In the genomic region with DNA sequence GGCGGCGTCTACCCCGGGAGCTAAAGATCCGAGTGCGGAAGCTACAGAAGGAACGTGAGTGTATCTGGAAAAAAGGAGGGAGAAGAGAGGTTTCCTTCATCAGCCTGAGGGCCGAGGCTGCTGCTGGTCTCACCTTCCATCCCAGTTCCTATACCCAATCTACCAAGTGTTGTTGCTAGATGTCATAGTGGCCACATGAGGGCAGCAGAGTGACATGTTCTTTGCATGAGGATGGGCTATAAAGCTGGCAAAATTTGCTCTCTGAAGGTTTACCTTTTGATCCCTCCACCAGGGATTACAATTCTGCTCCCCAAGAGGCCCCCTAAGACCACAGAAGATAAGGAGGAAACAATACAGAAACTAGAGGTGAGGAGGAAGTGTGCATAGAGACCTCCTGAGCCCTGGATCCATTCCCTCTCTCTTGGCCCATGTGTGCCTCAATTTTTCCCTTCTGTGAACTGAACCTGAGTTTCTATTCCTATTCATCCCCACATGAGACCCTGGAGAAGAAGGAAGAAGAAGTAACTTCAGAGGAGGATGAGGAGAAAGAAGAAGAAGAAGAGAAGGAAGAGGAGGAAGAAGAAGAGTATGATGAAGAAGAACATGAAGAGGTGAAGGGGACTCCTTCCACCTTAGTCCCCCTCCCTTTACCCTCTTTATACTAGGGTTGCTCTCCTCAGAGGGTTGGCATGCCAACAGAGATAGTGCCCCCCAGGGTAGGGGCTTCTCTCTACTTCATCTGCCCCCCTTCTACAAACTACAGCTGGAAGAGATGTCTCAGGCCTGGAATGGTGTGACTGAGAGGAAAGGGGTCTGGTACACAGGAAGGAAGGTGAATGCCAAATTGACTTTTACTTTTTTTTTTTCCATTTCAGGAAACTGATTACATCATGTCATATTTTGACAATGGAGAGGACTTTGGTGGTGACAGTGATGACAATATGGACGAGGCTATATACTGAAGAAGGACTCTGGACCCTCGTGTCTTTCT, we compare ENCODE assay signal across 7 cellular contexts. TPM values are rescaled to one million over a fixed set of nuclear protein-coding genes. Genes with fewer than 3 reads are reported as not detected.
DNase-seq lines count a peak whose midpoint lies in the region; ATAC-seq, FAIRE-seq and TF ChIP-seq lines count a peak whose summit lies in the region.

No MANE protein-coding gene starts in this region.

- intact Hi-C loops in Right ventricle myocardium superior (cut with DNase I): loop anchor here (2.0 to 10.0 kb wide), 2 partner anchors 31 to 63 kb away; a partner anchor contains a TSS

- no peaks in the 10 kb centered on the region for H3K9me3 ChIP-seq in SK-N-SH

- H3K9me2 ChIP-seq in SK-N-SH: no peaks in the 10 kb centered on the region

- POLR2A ChIA-PET in SK-N-SH (lab: Yijun Ruan, JAX): interaction anchor here (0.6 to 1.5 kb wide), 2 partner anchors 29 to 61 kb away, joined by 4 to 5 read pairs; no protein-coding TSS in a partner anchor
- POLR2A ChIA-PET in activated naive CD8-positive, alpha-beta T cell treated with anti-CD3 and anti-CD28 coated beads, Interleukin-2, amount 10 ng/mL, durations not matched to agents 7 days and 5 days (lab: Charles Lee): interaction anchor here (0.6 to 11.2 kb wide), 14 partner anchors 10 to 119 kb away, joined by 3 to 407 read pairs (median 4); a partner anchor contains a TSS

- H3K4me3 Mint-ChIP-seq in activated naive CD8-positive, alpha-beta T cell treated with anti-CD3 and anti-CD28 coated beads, Interleukin-2, amount 10 ng/mL, durations not matched to agents 7 days and 5 days: no peak overlapping the region
- peak overlapping the region; percentile 24 for H3K4me3 Mint-ChIP-seq in osteocyte (ENCODE audit: unreplicated experiment)

- TF ChIP-seq RAD21 in SK-N-SH (IDR thresholded peaks at IDR 0.05; ENCODE audit: low read length): peak; percentile 95

- TF ChIP-seq CTCF in SK-N-SH (IDR thresholded peaks at IDR 0.05) (peak; percentile 87), osteocyte (IDR thresholded peaks at IDR 0.05) (peak; percentile 88)

- 26% methylated on average over 9 of the region's 9 CpGs for WGBS in SK-N-SH (ENCODE audit: low lambda C conversion rate)

- peak; percentile 11 for ATAC-seq in activated naive CD8-positive, alpha-beta T cell treated with anti-CD3 and anti-CD28 coated beads, Interleukin-2, amount 10 ng/mL, durations not matched to agents 7 days and 5 days (ENCODE audit: low read depth)
- ATAC-seq in Right ventricle myocardium superior (ENCODE audit: poor library complexity): peak; percentile 39
- ATAC-seq in HG03521 (IDR thresholded peaks at IDR 0.05; ENCODE audit: unreplicated experiment): no peak

- H3K4me1 ChIP-seq in SK-N-SH (ENCODE audit: control insufficient read depth in 1 of 2, insufficient read depth in 2 of 2, low read depth in 1 of 2, low read length in 1 of 2): peaks cover 27% of the 10 kb centered on the region in 2 experiments

- H3K27me3 Mint-ChIP-seq in activated naive CD8-positive, alpha-beta T cell treated with anti-CD3 and anti-CD28 coated beads, Interleukin-2, amount 10 ng/mL, durations not matched to agents 7 days and 5 days: no peaks in the 10 kb centered on the region
- no peaks in the 10 kb centered on the region for H3K27me3 Mint-ChIP-seq in osteocyte (ENCODE audit: unreplicated experiment)

- TF ChIP-seq POLR2A in GM12891 (IDR thresholded peaks at IDR 0.05; ENCODE audit: low read depth, low read length): no peak

- no peaks in the 10 kb centered on the region for H3K79me2 ChIP-seq in SK-N-SH (ENCODE audit: insufficient read depth)

- H3K4me3 ChIP-seq in SK-N-SH (ENCODE audit: low read depth in 2 of 2, low read length in 1 of 2): no peak overlapping the region; a peak in 1 of 4 replicates

- peak overlapping the region; percentile 73 for H2AFZ ChIP-seq in SK-N-SH (ENCODE audit: low read depth)

- no peak overlapping the region for H3K27ac Mint-ChIP-seq in activated naive CD8-positive, alpha-beta T cell treated with anti-CD3 and anti-CD28 coated beads, Interleukin-2, amount 10 ng/mL, durations not matched to agents 7 days and 5 days
- H3K27ac Mint-ChIP-seq in osteocyte (ENCODE audit: unreplicated experiment): no peak overlapping the region

- no peaks in the 10 kb centered on the region for H3K9me3 Mint-ChIP-seq in activated naive CD8-positive, alpha-beta T cell treated with anti-CD3 and anti-CD28 coated beads, Interleukin-2, amount 10 ng/mL, durations not matched to agents 7 days and 5 days
- H3K9me3 Mint-ChIP-seq in osteocyte (ENCODE audit: unreplicated experiment): no peaks in the 10 kb centered on the region

- H3K36me3 ChIP-seq in SK-N-SH (replicated peaks in 1 of 2; ENCODE audit: control insufficient read depth in 1 of 2, insufficient read depth in 2 of 2, low read length in 1 of 2): peaks cover 0 to 5% of the 10 kb centered on the region in 2 experiments

- CTCF ChIA-PET in SK-N-SH (lab: Yijun Ruan, JAX): interaction anchor here (0.7 to 8.2 kb wide), 39 partner anchors 10 to 151 kb away, joined by 3 to 187 read pairs (median 6); a partner anchor contains a TSS

- H3K36me3 Mint-ChIP-seq in activated naive CD8-positive, alpha-beta T cell treated with anti-CD3 and anti-CD28 coated beads, Interleukin-2, amount 10 ng/mL, durations not matched to agents 7 days and 5 days: no peaks in the 10 kb centered on the region
- no peaks in the 10 kb centered on the region for H3K36me3 Mint-ChIP-seq in osteocyte (ENCODE audit: unreplicated experiment)

- H3F3A ChIP-seq in SK-N-SH (replicated peaks; ENCODE audit: insufficient read depth): peaks cover 22% of the 10 kb centered on the region

- peak; percentile 89 for FAIRE-seq in GM12891 (lab: Jason Lieb, UNC)

- H3K9ac ChIP-seq in SK-N-SH: peak overlapping the region; percentile 67

- H4K20me1 ChIP-seq in SK-N-SH (ENCODE audit: insufficient read depth): no peaks in the 10 kb centered on the region

- H3K27ac ChIP-seq in SK-N-SH (ENCODE audit: low read depth in 2 of 2, low read length in 1 of 2): peak overlapping the region; percentile 92 to 99

- no peaks in the 10 kb centered on the region for H3K27me3 ChIP-seq in SK-N-SH (ENCODE audit: insufficient read depth)

- peak overlapping the region; percentile 72 for H3K4me2 ChIP-seq in SK-N-SH

- TF ChIP-seq EP300 in SK-N-SH (IDR thresholded peaks at IDR 0.05; ENCODE audit: borderline replicate concordance in 1 of 2, low read depth in 1 of 2, low read length in 1 of 2): no peak

- DNase-seq in GM12891 (ENCODE audit: insufficient read length, low spot score): peak; percentile 66
- DNase-seq in NCI-H1092 (lab: John Stamatoyannopoulos, UW): peak; percentile 66
- peak; percentile 82 for DNase-seq in SK-N-SH
- DNase-seq in activated naive CD8-positive, alpha-beta T cell treated with anti-CD3 and anti-CD28 coated beads, Interleukin-2, amount 10 ng/mL, durations not matched to agents 7 days and 5 days: peak; percentile 53
- peak; percentile 74 for DNase-seq in Right ventricle myocardium superior
- DNase-seq in osteocyte (ENCODE audit: extremely low spot score, unreplicated experiment): peak; percentile 87

- H3K4me1 Mint-ChIP-seq in activated naive CD8-positive, alpha-beta T cell treated with anti-CD3 and anti-CD28 coated beads, Interleukin-2, amount 10 ng/mL, durations not matched to agents 7 days and 5 days: peaks cover 19% of the 10 kb centered on the region
- peaks cover 6% of the 10 kb centered on the region for H3K4me1 Mint-ChIP-seq in osteocyte (ENCODE audit: unreplicated experiment)

TF ChIP-seq in GM12891, 5 proteins besides CTCF, POLR2A, EP300 and RAD21 (continues in another document):
- no peak for TF ChIP-seq PAX5 (IDR thresholded peaks at IDR 0.05; ENCODE audit: insufficient read depth, low read length, severe bottlenecking)

TF ChIP-seq in SK-N-SH, 30 proteins besides CTCF, POLR2A, EP300 and RAD21:
- TF ChIP-seq ELF1 (IDR thresholded peaks at IDR 0.05) (no peak), SMC3 (IDR thresholded peaks at IDR 0.05; ENCODE audit: low read depth, low read length) (peak; percentile 91)

RNA-seq across cellular contexts. Expression of a gene that starts 13.3 kb away (rescaled TPM):
- polyA plus RNA-seq in GM12891 (2012; ENCODE audit: low read depth, missing spikeins): 28.2 TPM
- polyA plus RNA-seq in SK-N-SH (2012; rRNA removed): 15.8 and 17.3 TPM in 2 replicates
- polyA plus RNA-seq in SK-N-SH (2012; cell fraction: cytosol; rRNA removed): 18.3 and 24.3 TPM in 2 replicates
- 12.2 and 13.1 TPM in 2 replicates for polyA plus RNA-seq in SK-N-SH (2012; cell fraction: nucleus; rRNA removed)
- total RNA-seq in activated naive CD8-positive, alpha-beta T cell treated with anti-CD3 and anti-CD28 coated beads, Interleukin-2, amount 10 ng/mL, durations not matched to agents 7 days and 5 days: 10 to 100 TPM; 32.6 to 34.9 TPM
- total RNA-seq in Right ventricle myocardium superior (49.2 TPM), osteocyte (21.7 and 22.4 TPM in 2 replicates)

RNA-seq across cellular contexts. Expression of a gene that starts 13.4 kb away (rescaled TPM):
- 1.5 TPM for polyA plus RNA-seq in GM12891 (2012; ENCODE audit: low read depth, missing spikeins)
- 2.6 and 3.6 TPM in 2 replicates for polyA plus RNA-seq in SK-N-SH (2012; rRNA removed)
- 1.7 and 2.4 TPM in 2 replicates for polyA plus RNA-seq in SK-N-SH (2012; cell fraction: cytosol; rRNA removed)
- 9.4 and 13.1 TPM in 2 replicates for polyA plus RNA-seq in SK-N-SH (2012; cell fraction: nucleus; rRNA removed)
- 1 to 10 TPM; 2.2 to 2.8 TPM for total RNA-seq in activated naive CD8-positive, alpha-beta T cell treated with anti-CD3 and anti-CD28 coated beads, Interleukin-2, amount 10 ng/mL, durations not matched to agents 7 days and 5 days
- total RNA-seq in Right ventricle myocardium superior (0.59 TPM), osteocyte (1.1 and 1.2 TPM in 2 replicates)

RNA-seq across cellular contexts. Expression of a gene that starts 18.6 kb away (rescaled TPM):
- 129 TPM for polyA plus RNA-seq in GM12891 (2012; ENCODE audit: low read depth, missing spikeins)
- 44.6 and 77.3 TPM in 2 replicates for polyA plus RNA-seq in SK-N-SH (2012; rRNA removed)
- polyA plus RNA-seq in SK-N-SH (2012; cell fraction: cytosol; rRNA removed): 60.3 and 73.3 TPM in 2 replicates
- polyA plus RNA-seq in SK-N-SH (2012; cell fraction: nucleus; rRNA removed): 41.9 and 93.1 TPM in 2 replicates
- 100 to 1,000 TPM; 678 to 725 TPM for total RNA-seq in activated naive CD8-positive, alpha-beta T cell treated with anti-CD3 and anti-CD28 coated beads, Interleukin-2, amount 10 ng/mL, durations not matched to agents 7 days and 5 days
- total RNA-seq in Right ventricle myocardium superior (980 TPM), osteocyte (246 and 274 TPM in 2 replicates)

RNA-seq across cellular contexts. Expression of a gene that starts 20.0 kb away (rescaled TPM):
- 6.1 TPM for polyA plus RNA-seq in GM12891 (2012; ENCODE audit: low read depth, missing spikeins)
- 39.1 and 39.4 TPM in 2 replicates for polyA plus RNA-seq in SK-N-SH (2012; rRNA removed)
- polyA plus RNA-seq in SK-N-SH (2012; cell fraction: cytosol; rRNA removed): 46.0 and 49.7 TPM in 2 replicates
- polyA plus RNA-seq in SK-N-SH (2012; cell fraction: nucleus; rRNA removed): 22.1 and 26.1 TPM in 2 replicates
- total RNA-seq in activated naive CD8-positive, alpha-beta T cell treated with anti-CD3 and anti-CD28 coated beads, Interleukin-2, amount 10 ng/mL, durations not matched to agents 7 days and 5 days: 10 to 100 TPM; 54.0 to 57.5 TPM
- total RNA-seq in Right ventricle myocardium superior (22.9 TPM), osteocyte (52.2 and 54.0 TPM in 2 replicates)

RNA-seq across cellular contexts. Expression of a gene that starts 43.8 kb away (rescaled TPM):
- polyA plus RNA-seq in GM12891 (2012; ENCODE audit: low read depth, missing spikeins): not detected
- 0.05 TPM in 1 of 2 replicates, not detected in the other for polyA plus RNA-seq in SK-N-SH (2012; rRNA removed)
- polyA plus RNA-seq in SK-N-SH (2012; cell fraction: cytosol; rRNA removed): 0.10 TPM in 1 of 2 replicates, not detected in the other
- not detected in 2 replicates for polyA plus RNA-seq in SK-N-SH (2012; cell fraction: nucleus; rRNA removed)
- total RNA-seq in activated naive CD8-positive, alpha-beta T cell treated with anti-CD3 and anti-CD28 coated beads, Interleukin-2, amount 10 ng/mL, durations not matched to agents 7 days and 5 days: not detected
- total RNA-seq in Right ventricle myocardium superior (88.1 TPM), osteocyte (not detected in 2 replicates)
